19 cellular contexts compared by ENCODE assay signal in the genomic region with DNA sequence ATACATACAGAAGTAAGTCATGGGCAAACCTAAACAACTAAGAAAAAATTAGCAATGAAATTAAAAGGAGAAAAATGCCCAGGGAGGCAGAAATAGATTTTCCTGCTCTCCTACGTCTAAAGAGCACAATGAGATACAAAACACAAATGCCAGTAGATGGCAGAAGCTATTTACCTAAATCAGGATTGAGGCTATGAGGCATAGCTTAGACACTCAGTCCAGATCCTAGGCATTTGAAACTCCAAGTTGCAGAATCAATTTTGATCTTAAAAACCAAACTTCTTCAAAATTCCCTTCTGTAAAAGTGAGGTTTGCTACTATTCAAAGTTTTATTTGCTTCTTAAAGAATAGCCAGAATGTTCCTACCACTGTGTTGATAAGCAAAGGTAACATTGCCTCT.
A peak's percentile ranks its signal among the peaks of the same experiment; 100 is the strongest.
DNase-seq lines count a peak whose midpoint lies in the region; ATAC-seq, FAIRE-seq and TF ChIP-seq lines count a peak whose summit lies in the region.
"Had no signal": no experiment of that assay in that cellular context is flagged by ENCODE, and none has a peak within 500 bp of the region (broad histone marks: within the 10 kb centered on the region; RNA-seq: fewer than 3 reads in every experiment).

No MANE protein-coding gene starts in this region.

- H3K9me3 ChIP-seq in MM.1S (replicated peaks; ENCODE audit: insufficient read depth, low read length) (no peaks in the 10 kb centered on the region), keratinocyte (ENCODE audit: control insufficient read depth, low read depth, low read length) (no peaks in the 10 kb centered on the region), left lung (no peaks in the 10 kb centered on the region)
- H3K9me3 ChIP-seq: ascending aorta had no signal

- intact Hi-C loops in left lung (cut with DNase I), result no loop called here

- H3K4me1 ChIP-seq in MM.1S (ENCODE audit: low read length) (no peaks in the 10 kb centered on the region), keratinocyte (ENCODE audit: control insufficient read depth, extremely low read depth, insufficient read depth, low read length) (peaks cover 2% of the 10 kb centered on the region), left lung (no peaks in the 10 kb centered on the region)
- H3K4me1 ChIP-seq: ascending aorta had no signal

- no peaks in the 10 kb centered on the region for H3K9me2 ChIP-seq in MM.1S (replicated peaks; ENCODE audit: insufficient read depth, low read length)

- H3K4me3 ChIP-seq in MM.1S (ENCODE audit: low read length), result no peak overlapping the region
- no peak overlapping the region for H3K4me3 ChIP-seq in astrocyte of the spinal cord (ENCODE audit: low read depth, low read length)
- no peak overlapping the region for H3K4me3 ChIP-seq in keratinocyte (ENCODE audit: control insufficient read depth in 2 of 3, extremely low read depth in 1 of 3, insufficient read depth in 2 of 3, low read depth in 1 of 3, low read length in 3 of 3)
- H3K4me3 ChIP-seq in left lung, result no peak overlapping the region
- H3K4me3 ChIP-seq: ascending aorta, PC-9, skin epidermis had no signal

- peak; percentile 15 for DNase-seq in EH (ENCODE audit: low read depth)
- no peak for DNase-seq in MM.1S
- DNase-seq in astrocyte of the spinal cord (ENCODE audit: low read depth, low spot score), result peak; percentile 28
- no peak for DNase-seq in keratinocyte (ENCODE audit: low read depth, low spot score)
- DNase-seq in NOMO-1 (lab: John Stamatoyannopoulos, UW; ENCODE audit: unreplicated experiment in 2 of 2), result no peak
- DNase-seq in left lung, result no peak
- no peak for DNase-seq in ecto neural progenitor cell (ENCODE audit: low spot score)
- DNase-seq: activated gamma-delta T cell treated with Interleukin-2 at 50 U/mL for 16 hours; EL; Karpas-422; naive thymus-derived CD4-positive, alpha-beta T cell; NCI-H1417; NCI-H2171; NCI-H69; PC-9; stimulated activated CD4-positive, alpha-beta T cell treated with anti-CD3 and anti-CD28 coated beads, Interleukin-2, amount 100 ng/mL, for 48 hours had no signal

- H3K36me3 ChIP-seq in MM.1S (replicated peaks; ENCODE audit: insufficient read depth, low read length) (no peaks in the 10 kb centered on the region), keratinocyte (ENCODE audit: control insufficient read depth in 2 of 2, extremely low read depth in 1 of 2, insufficient read depth in 2 of 2, low read length in 2 of 2) (no peaks in the 10 kb centered on the region), left lung (no peaks in the 10 kb centered on the region)
- H3K36me3 ChIP-seq: ascending aorta had no signal

- H4K20me1 ChIP-seq in MM.1S (ENCODE audit: insufficient read depth, low read length) (no peaks in the 10 kb centered on the region), keratinocyte (ENCODE audit: control insufficient read depth, extremely low read depth, insufficient read depth, low read length) (no peaks in the 10 kb centered on the region)

- H3K27ac ChIP-seq in MM.1S (ENCODE audit: low read length) (no peak overlapping the region), keratinocyte (ENCODE audit: control insufficient read depth, insufficient read depth, low read length) (no peak overlapping the region), left lung (no peak overlapping the region)
- H3K27ac ChIP-seq: ascending aorta, PC-9, skin epidermis had no signal

- dilution Hi-C loops in keratinocyte (cut with MboI; ENCODE audit: extremely low pct_ligation_motif_present, low sequenced_read_pairs), result no loop called here

- TF ChIP-seq CTCF in MM.1S (IDR thresholded peaks at IDR 0.05; ENCODE audit: low read length) (0 out of 2 replicates have a peak, but pooled peaks have one; percentile 4), astrocyte of the spinal cord (IDR thresholded peaks at IDR 0.05; ENCODE audit: low read depth, low read length) (peak; percentile 25), keratinocyte (optimal IDR thresholded peaks at IDR 0.05 in 1 of 3, IDR thresholded peaks at IDR 0.05 in 1 of 3, conservative IDR thresholded peaks at IDR 0.05 in 1 of 3; ENCODE audit: extremely low read depth in 1 of 3, insufficient read depth in 2 of 3, low read length in 3 of 3) (peak in 1 of 3 experiments; percentile 22), left lung (IDR thresholded peaks at IDR 0.05) (no peak)

- FAIRE-seq in keratinocyte (lab: Jason Lieb, UNC), result peak; percentile 13

- H2AFZ ChIP-seq in MM.1S (ENCODE audit: low read length), result no peak overlapping the region
- H2AFZ ChIP-seq in keratinocyte (ENCODE audit: control insufficient read depth, low read length), result no peak overlapping the region
- H2AFZ ChIP-seq: PC-9 had no signal

- H3K4me2 ChIP-seq in MM.1S (ENCODE audit: low read depth, low read length), result no peak overlapping the region
- H3K4me2 ChIP-seq in keratinocyte (ENCODE audit: control insufficient read depth, extremely low read depth, insufficient read depth, low read depth, low read length), result no peak overlapping the region
- H3K4me2 ChIP-seq: PC-9 had no signal

- in situ Hi-C loops in astrocyte of the spinal cord (cut with HindIII; ENCODE audit: low sequenced_read_pairs), result no loop called here

- H3K27me3 ChIP-seq in MM.1S (replicated peaks; ENCODE audit: insufficient read depth, low read length) (no peaks in the 10 kb centered on the region), keratinocyte (ENCODE audit: control insufficient read depth, extremely low read depth, insufficient read depth, low read length) (no peaks in the 10 kb centered on the region), left lung (no peaks in the 10 kb centered on the region)
- H3K27me3 ChIP-seq: ascending aorta had no signal

- no peaks in the 10 kb centered on the region for H3K79me2 ChIP-seq in MM.1S (ENCODE audit: low read length)
- no peaks in the 10 kb centered on the region for H3K79me2 ChIP-seq in keratinocyte (ENCODE audit: control insufficient read depth, insufficient read depth, low read length)

- ATAC-seq in GM21528 (IDR thresholded peaks at IDR 0.05; ENCODE audit: low FRiP score, unreplicated experiment) (no peak), left lung (no peak)
- ATAC-seq: naive thymus-derived CD4-positive, alpha-beta T cell had no signal

- H3K9ac ChIP-seq in MM.1S (ENCODE audit: low read length), result no peak overlapping the region
- no peak overlapping the region for H3K9ac ChIP-seq in keratinocyte (ENCODE audit: control insufficient read depth, extremely low read depth, insufficient read depth, low read length)

- H3F3A ChIP-seq in MM.1S (ENCODE audit: insufficient read depth, low read length), result no peaks in the 10 kb centered on the region

- no peaks in the 10 kb centered on the region for H3K9me1 ChIP-seq in keratinocyte (ENCODE audit: control insufficient read depth, extremely low read depth, insufficient read depth, low read length)

Comparison
In these comparisons a context has a peak if more than half of its experiments do, and no peak if none do; other contexts are left out.
1. DNase-seq: peak in EH (single experiment) and astrocyte of the spinal cord (single experiment); none in MM.1S (single experiment), keratinocyte (single experiment), NOMO-1 (0 of 2), left lung (0 of 2) and ecto neural progenitor cell (single experiment).
2. CTCF ChIP-seq: peak in MM.1S (single experiment) and astrocyte of the spinal cord (single experiment); none in left lung (0 of 2).